ENCODE assay signal across 15 cellular contexts in the genomic region with DNA sequence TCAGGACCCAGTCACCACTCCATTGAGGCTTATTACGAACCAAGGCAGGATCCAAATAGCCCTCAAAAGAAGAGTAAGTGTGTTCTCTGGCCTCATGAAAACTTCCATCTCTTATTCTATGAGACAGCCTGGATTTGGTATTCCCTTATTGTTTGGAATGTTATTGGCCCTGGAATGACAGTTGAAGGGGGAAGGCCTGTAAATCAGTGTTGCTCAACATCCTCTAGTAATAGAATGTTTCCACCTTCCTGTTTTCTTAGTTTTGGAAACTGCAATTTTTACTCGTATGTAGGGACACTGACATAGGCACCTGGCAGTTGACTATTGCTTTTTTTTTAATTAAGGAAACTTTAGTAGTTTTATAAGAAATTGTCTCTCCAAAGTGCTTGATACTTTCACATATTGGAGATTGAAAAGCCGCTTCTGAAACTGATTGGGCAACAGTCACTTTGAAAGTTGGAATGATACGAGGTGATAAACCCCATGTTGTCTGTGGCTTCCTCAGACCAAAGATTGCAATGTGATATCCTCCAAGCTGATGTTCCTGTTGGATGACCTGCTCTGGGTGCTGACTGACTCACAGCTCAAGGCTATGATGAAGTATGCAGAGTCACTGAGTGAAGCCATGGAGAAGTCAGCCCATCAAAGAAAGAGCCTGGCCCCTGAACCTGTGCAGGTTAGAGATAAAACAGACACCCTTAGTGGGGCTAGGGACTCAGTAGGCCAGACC. TPM values are rescaled to one million over a fixed set of nuclear protein-coding genes. Genes with fewer than 3 reads are reported as not detected.
DNase-seq lines count a peak whose midpoint lies in the region; ATAC-seq lines count a peak whose summit lies in the region.
"Had no signal": no experiment of that assay in that cellular context is flagged by ENCODE, and none has a peak within 500 bp of the region (broad histone marks: within the 10 kb centered on the region; RNA-seq: fewer than 3 reads in every experiment).

No MANE protein-coding gene starts in this region.

- H3K4me3 Mint-ChIP-seq in activated T-helper 1 cell treated with anti-CD3 and anti-CD28 coated beads, Interleukin-12 subunit alpha, Interleukin-12 subunit beta, Interleukin-2, Interleukin-4 antibody, amounts not matched to agents 30 ng/mL and 10 ng/mL and 1 ng/mL, durations not matched to agents 14 hours and 24 hours and 36 hours = no peak overlapping the region
- no peak overlapping the region for H3K4me3 Mint-ChIP-seq in stimulated activated naive B cell treated with anti-CD40 and anti-IgM and Interleukin-4, amounts not matched to agents 10 μg/mL and 1 μg/mL and 100 μg/mL, for 72 hours
- H3K4me3 Mint-ChIP-seq: CD4-positive, alpha-beta T cell had no signal

- peaks cover 21% of the 10 kb centered on the region for H3K36me3 Mint-ChIP-seq in activated T-helper 1 cell treated with anti-CD3 and anti-CD28 coated beads, Interleukin-12 subunit alpha, Interleukin-12 subunit beta, Interleukin-2, Interleukin-4 antibody, amounts not matched to agents 30 ng/mL and 10 ng/mL and 1 ng/mL, durations not matched to agents 14 hours and 24 hours and 36 hours (ENCODE audit: low read depth)
- peaks cover 33 to 56% of the 10 kb centered on the region in 2 donors for H3K36me3 Mint-ChIP-seq in stimulated activated naive B cell treated with anti-CD40 and anti-IgM and Interleukin-4, amounts not matched to agents 10 μg/mL and 1 μg/mL and 100 μg/mL, for 72 hours

- H3K4me1 Mint-ChIP-seq in activated T-helper 1 cell treated with anti-CD3 and anti-CD28 coated beads, Interleukin-12 subunit alpha, Interleukin-12 subunit beta, Interleukin-2, Interleukin-4 antibody, amounts not matched to agents 30 ng/mL and 10 ng/mL and 1 ng/mL, durations not matched to agents 14 hours and 24 hours and 36 hours (ENCODE audit: low read depth) = peaks cover 10% of the 10 kb centered on the region
- peaks cover 0 to 2% of the 10 kb centered on the region in 2 donors for H3K4me1 Mint-ChIP-seq in stimulated activated naive B cell treated with anti-CD40 and anti-IgM and Interleukin-4, amounts not matched to agents 10 μg/mL and 1 μg/mL and 100 μg/mL, for 72 hours

- DNase-seq in AML-193 (lab: John Stamatoyannopoulos, UW) = peak; percentile 67 to 78
- DNase-seq in M059J (ENCODE audit: low read depth) = peak; percentile 67
- peak; percentile 83 for DNase-seq in amniotic epithelial cell (ENCODE audit: low read depth)
- peak; percentile 34 to 77 for DNase-seq in lung microvascular endothelial cell (ENCODE audit: low read depth in 2 of 2)
- no peak for DNase-seq in activated T-helper 1 cell treated with anti-CD3 and anti-CD28 coated beads, Interleukin-12 subunit alpha, Interleukin-12 subunit beta, Interleukin-2, Interleukin-4 antibody, amounts not matched to agents 30 ng/mL and 10 ng/mL and 1 ng/mL, durations not matched to agents 14 hours and 24 hours and 36 hours (ENCODE audit: low spot score)
- no peak for DNase-seq in stimulated activated naive B cell treated with anti-CD40 and anti-IgM and Interleukin-4, amounts not matched to agents 10 μg/mL and 1 μg/mL and 100 μg/mL, for 72 hours
- DNase-seq: activated CD4-positive, alpha-beta T cell treated with anti-CD3 and anti-CD28 coated beads for 4 hours; activated naive CD4-positive, alpha-beta T cell treated with anti-CD3 and anti-CD28 coated beads, Interleukin-2, amount 50 U/mL, for 16 hours; CD4-positive, alpha-beta T cell; effector memory CD4-positive, alpha-beta T cell; NCI-H187; posterior cingulate gyrus; RPMI8226 had no signal

- no peaks in the 10 kb centered on the region for H3K9me3 Mint-ChIP-seq in activated T-helper 1 cell treated with anti-CD3 and anti-CD28 coated beads, Interleukin-12 subunit alpha, Interleukin-12 subunit beta, Interleukin-2, Interleukin-4 antibody, amounts not matched to agents 30 ng/mL and 10 ng/mL and 1 ng/mL, durations not matched to agents 14 hours and 24 hours and 36 hours
- H3K9me3 Mint-ChIP-seq in stimulated activated naive B cell treated with anti-CD40 and anti-IgM and Interleukin-4, amounts not matched to agents 10 μg/mL and 1 μg/mL and 100 μg/mL, for 72 hours = no peaks in the 10 kb centered on the region
- H3K9me3 Mint-ChIP-seq: CD4-positive, alpha-beta T cell had no signal

- no peak overlapping the region for H3K27ac Mint-ChIP-seq in activated T-helper 1 cell treated with anti-CD3 and anti-CD28 coated beads, Interleukin-12 subunit alpha, Interleukin-12 subunit beta, Interleukin-2, Interleukin-4 antibody, amounts not matched to agents 30 ng/mL and 10 ng/mL and 1 ng/mL, durations not matched to agents 14 hours and 24 hours and 36 hours
- no peak overlapping the region for H3K27ac Mint-ChIP-seq in stimulated activated naive B cell treated with anti-CD40 and anti-IgM and Interleukin-4, amounts not matched to agents 10 μg/mL and 1 μg/mL and 100 μg/mL, for 72 hours
- H3K27ac Mint-ChIP-seq: CD4-positive, alpha-beta T cell had no signal

- ATAC-seq in HG03439 (IDR thresholded peaks at IDR 0.05; ENCODE audit: unreplicated experiment) (no peak), GM18517 (IDR thresholded peaks at IDR 0.05; ENCODE audit: unreplicated experiment) (no peak)
- no peak for ATAC-seq in stimulated activated naive B cell treated with anti-CD40 and anti-IgM and Interleukin-4, amounts not matched to agents 10 μg/mL and 1 μg/mL and 100 μg/mL, for 72 hours (replicated peaks)

- intact Hi-C loops in activated T-helper 1 cell treated with anti-CD3 and anti-CD28 coated beads, Interleukin-12 subunit alpha, Interleukin-12 subunit beta, Interleukin-2, Interleukin-4 antibody, amounts not matched to agents 30 ng/mL and 10 ng/mL and 1 ng/mL, durations not matched to agents 14 hours and 24 hours and 36 hours (cut with micrococcal nuclease) = no loop called here

- no peaks in the 10 kb centered on the region for H3K27me3 Mint-ChIP-seq in activated T-helper 1 cell treated with anti-CD3 and anti-CD28 coated beads, Interleukin-12 subunit alpha, Interleukin-12 subunit beta, Interleukin-2, Interleukin-4 antibody, amounts not matched to agents 30 ng/mL and 10 ng/mL and 1 ng/mL, durations not matched to agents 14 hours and 24 hours and 36 hours (ENCODE audit: insufficient read depth)
- H3K27me3 Mint-ChIP-seq in stimulated activated naive B cell treated with anti-CD40 and anti-IgM and Interleukin-4, amounts not matched to agents 10 μg/mL and 1 μg/mL and 100 μg/mL, for 72 hours = no peaks in the 10 kb centered on the region
- H3K27me3 Mint-ChIP-seq: CD4-positive, alpha-beta T cell had no signal

RNA-seq across cellular contexts. Expression of a gene that starts 43.1 kb away (rescaled TPM):
- total RNA-seq in M059J (2014; rRNA removed; shearing (Covaris generic)) = 5.9 and 9.3 TPM in 2 replicates
- 6.8 and 13.3 TPM in 2 replicates for total RNA-seq in lung microvascular endothelial cell
- total RNA-seq in activated T-helper 1 cell treated with anti-CD3 and anti-CD28 coated beads, Interleukin-12 subunit alpha, Interleukin-12 subunit beta, Interleukin-2, Interleukin-4 antibody, amounts not matched to agents 30 ng/mL and 10 ng/mL and 1 ng/mL, durations not matched to agents 14 hours and 24 hours and 36 hours = 17.2 and 17.8 TPM in 2 replicates

RNA-seq across cellular contexts. Expression of a gene that starts 52.9 kb away (rescaled TPM):
- total RNA-seq in M059J (2014; rRNA removed; shearing (Covaris generic)) = 55.9 and 78.5 TPM in 2 replicates
- total RNA-seq in lung microvascular endothelial cell = 25.9 and 26.0 TPM in 2 replicates
- 37.2 and 38.4 TPM in 2 replicates for total RNA-seq in activated T-helper 1 cell treated with anti-CD3 and anti-CD28 coated beads, Interleukin-12 subunit alpha, Interleukin-12 subunit beta, Interleukin-2, Interleukin-4 antibody, amounts not matched to agents 30 ng/mL and 10 ng/mL and 1 ng/mL, durations not matched to agents 14 hours and 24 hours and 36 hours

RNA-seq across cellular contexts. Expression of a gene that starts 54.1 kb away (rescaled TPM):
- 13.5 and 18.4 TPM in 2 replicates for total RNA-seq in M059J (2014; rRNA removed; shearing (Covaris generic))
- 13.7 and 35.1 TPM in 2 replicates for total RNA-seq in lung microvascular endothelial cell
- total RNA-seq in activated T-helper 1 cell treated with anti-CD3 and anti-CD28 coated beads, Interleukin-12 subunit alpha, Interleukin-12 subunit beta, Interleukin-2, Interleukin-4 antibody, amounts not matched to agents 30 ng/mL and 10 ng/mL and 1 ng/mL, durations not matched to agents 14 hours and 24 hours and 36 hours = 9.5 and 9.6 TPM in 2 replicates

Comparison
In these comparisons a context has a peak if more than half of its experiments do, and no peak if none do; other contexts are left out.
1. DNase-seq: peak in AML-193 (2 of 2), M059J (single experiment), amniotic epithelial cell (single experiment) and lung microvascular endothelial cell (2 of 2); none in activated T-helper 1 cell treated with anti-CD3 and anti-CD28 coated beads, Interleukin-12 subunit alpha, Interleukin-12 subunit beta, Interleukin-2, Interleukin-4 antibody, amounts not matched to agents 30 ng/mL and 10 ng/mL and 1 ng/mL, durations not matched to agents 14 hours and 24 hours and 36 hours (single experiment) and stimulated activated naive B cell treated with anti-CD40 and anti-IgM and Interleukin-4, amounts not matched to agents 10 μg/mL and 1 μg/mL and 100 μg/mL, for 72 hours (single experiment).